14 cellular contexts compared by ENCODE assay signal in the genomic region with DNA sequence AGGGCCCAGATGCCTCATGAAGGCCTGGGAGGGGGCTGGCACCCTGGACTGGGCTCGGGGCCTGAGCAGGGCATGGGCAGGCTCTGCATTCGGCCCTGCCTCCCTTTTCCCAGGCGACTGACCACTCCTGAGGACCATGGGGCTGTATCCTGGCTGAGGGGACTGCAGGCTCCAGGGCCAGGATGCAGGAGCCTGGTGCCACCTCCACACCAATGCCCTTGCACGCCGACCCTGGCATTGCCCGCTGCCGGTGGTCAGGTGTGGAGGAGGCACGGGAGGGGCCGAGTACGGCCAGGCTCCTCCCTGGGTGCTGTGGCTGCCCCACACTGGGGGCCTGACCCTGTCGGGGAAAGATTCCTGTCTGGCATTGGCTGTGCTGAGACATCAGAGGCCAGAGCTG.
"Had no signal": no experiment of that assay in that cellular context is flagged by ENCODE, and none has a peak within 500 bp of the region (broad histone marks: within the 10 kb centered on the region; RNA-seq: fewer than 3 reads in every experiment).

No MANE protein-coding gene starts in this region.

- H2AFZ ChIP-seq: parathyroid adenoma had no signal

- ATAC-seq: left lobe of liver had no signal

- H3K9ac ChIP-seq: parathyroid adenoma had no signal

- H3K4me3 ChIP-seq: coronary artery, lung had no signal

- H3K79me2 ChIP-seq: parathyroid adenoma had no signal

- H3K4me1 ChIP-seq: parathyroid adenoma had no signal

- H3K27ac ChIP-seq: coronary artery, parathyroid adenoma had no signal

- FAIRE-seq: frontal cortex, small intestine had no signal

- DNase-seq: caudate nucleus; effector CD8-positive, alpha-beta T cell; hippocampal formation; kidney glomerular epithelial cell; mesenchymal stem cell; midbrain; small intestine; stimulated activated CD4-positive, alpha-beta T cell treated with anti-CD3 and anti-CD28 coated beads, Interleukin-2, amount 100 ng/mL, for 48 hours; stimulated activated naive CD4-positive, alpha-beta T cell treated with Interleukin-2 at 50 U/mL for 16 hours had no signal
